In the genomic region with DNA sequence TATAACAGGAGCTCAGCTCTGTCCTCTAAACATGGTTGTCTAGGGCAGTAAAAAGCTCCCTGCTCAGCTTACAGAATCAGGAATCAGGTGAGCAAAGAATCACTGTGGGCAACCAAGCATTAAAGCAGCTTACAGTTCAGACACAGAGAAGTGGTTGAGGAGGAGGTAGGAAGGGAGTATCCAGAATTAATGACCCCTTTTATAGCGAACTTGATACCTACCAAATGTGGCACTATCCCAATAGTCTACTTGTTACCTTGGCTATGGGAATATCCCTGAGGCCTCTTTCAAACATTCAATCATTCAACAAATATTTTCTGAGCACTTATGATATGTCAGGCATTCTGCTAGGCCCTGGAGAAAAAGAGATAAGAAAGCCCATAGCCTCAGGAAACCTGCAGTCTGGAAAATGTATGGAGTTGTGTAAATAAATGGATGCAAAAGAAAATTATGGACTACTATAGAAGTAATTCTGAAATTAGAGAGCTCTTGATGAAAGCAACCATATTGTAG, we compare ENCODE assay signal across 16 cellular contexts.
DNase-seq lines count a peak whose midpoint lies in the region; ATAC-seq and TF ChIP-seq lines count a peak whose summit lies in the region.
"Had no signal": no experiment of that assay in that cellular context is flagged by ENCODE, and none has a peak within 500 bp of the region (broad histone marks: within the 10 kb centered on the region; RNA-seq: fewer than 3 reads in every experiment).

No MANE protein-coding gene starts in this region.

- H3K27me3 Mint-ChIP-seq in mesothelial cell of epicardium (ENCODE audit: low read depth): no peaks in the 10 kb centered on the region
- H3K27me3 Mint-ChIP-seq in naive thymus-derived CD4-positive, alpha-beta T cell: peaks cover 0 to 4% (median 0%) of the 10 kb centered on the region in 5 donors

- no peak overlapping the region for H3K4me3 Mint-ChIP-seq in mesothelial cell of epicardium
- H3K4me3 Mint-ChIP-seq in naive thymus-derived CD4-positive, alpha-beta T cell: no peak overlapping the region
- H3K4me3 Mint-ChIP-seq: IgD-negative memory B cell, T-cell had no signal

- TF ChIP-seq CTCF in mesothelial cell of epicardium (IDR thresholded peaks at IDR 0.05; ENCODE audit: unreplicated experiment): no peak

- no peaks in the 10 kb centered on the region for H3K27me3 ChIP-seq in naive thymus-derived CD4-positive, alpha-beta T cell (ENCODE audit: control insufficient read depth in 2 of 2, insufficient read depth in 2 of 2, low read length in 2 of 2)
- H3K27me3 ChIP-seq: adrenal gland had no signal

- no peak overlapping the region for H3K27ac ChIP-seq in naive thymus-derived CD4-positive, alpha-beta T cell (ENCODE audit: low read depth, low read length)
- H3K27ac ChIP-seq: adrenal gland had no signal

- no peak overlapping the region for H3K4me3 ChIP-seq in naive thymus-derived CD4-positive, alpha-beta T cell (ENCODE audit: low read length)
- H3K4me3 ChIP-seq: adrenal gland had no signal

- H3K9me3 Mint-ChIP-seq in mesothelial cell of epicardium: no peaks in the 10 kb centered on the region
- H3K9me3 Mint-ChIP-seq in naive thymus-derived CD4-positive, alpha-beta T cell: no peaks in the 10 kb centered on the region
- H3K9me3 Mint-ChIP-seq: activated T-helper 2 cell treated with anti-CD3 and anti-CD28 coated beads, Interferon-gamma antibody, Interleukin-2, Interleukin-4, amounts not matched to agents 10 μg/mL and 5 μg/mL and 100 μg/mL, durations not matched to agents 14 hours and 24 hours and 36 hours; IgD-negative memory B cell; T-cell had no signal

- H3K36me3 Mint-ChIP-seq in mesothelial cell of epicardium: no peaks in the 10 kb centered on the region
- no peaks in the 10 kb centered on the region for H3K36me3 Mint-ChIP-seq in naive thymus-derived CD4-positive, alpha-beta T cell
- H3K36me3 Mint-ChIP-seq: IgD-negative memory B cell, T-cell had no signal

- H3K9me3 ChIP-seq in naive thymus-derived CD4-positive, alpha-beta T cell (ENCODE audit: control insufficient read depth in 2 of 3, low read length in 3 of 3): no peaks in the 10 kb centered on the region
- H3K9me3 ChIP-seq: adrenal gland had no signal

- no peak for ATAC-seq in naive thymus-derived CD4-positive, alpha-beta T cell
- no peak for ATAC-seq in GM19395 (IDR thresholded peaks at IDR 0.05; ENCODE audit: unreplicated experiment)
- ATAC-seq: T-cell had no signal

- H3K4me1 ChIP-seq in naive thymus-derived CD4-positive, alpha-beta T cell (ENCODE audit: control insufficient read depth in 2 of 2, insufficient read depth in 2 of 2, low read length in 2 of 2): no peaks in the 10 kb centered on the region

- no peaks in the 10 kb centered on the region for H3K36me3 ChIP-seq in naive thymus-derived CD4-positive, alpha-beta T cell (ENCODE audit: control insufficient read depth in 2 of 3, insufficient read depth in 3 of 3, low read length in 3 of 3)
- H3K36me3 ChIP-seq: adrenal gland had no signal

- POLR2A ChIA-PET in naive thymus-derived CD4-positive, alpha-beta T cell (lab: Charles Lee): no interaction called here

- intact Hi-C loops in naive thymus-derived CD4-positive, alpha-beta T cell (cut with micrococcal nuclease): no loop called here

- peaks cover 33% of the 10 kb centered on the region for H3K4me1 Mint-ChIP-seq in mesothelial cell of epicardium
- peaks cover 0 to 5% (median 4%) of the 10 kb centered on the region in 7 donors for H3K4me1 Mint-ChIP-seq in naive thymus-derived CD4-positive, alpha-beta T cell

- DNase-seq in DMS153 treated with DMSO at 0.1 percent for 48 hours (lab: John Stamatoyannopoulos, UW; ENCODE audit: unreplicated experiment) (peak; percentile 43), NCI-H187 treated with DMSO at 0.1 percent for 48 hours (lab: John Stamatoyannopoulos, UW) (peak; percentile 96), NCI-H526 (lab: John Stamatoyannopoulos, UW) (peak; percentile 78 to 82), mesothelial cell of epicardium (ENCODE audit: low spot score in 2 of 2, unreplicated experiment in 2 of 2) (no peak), ecto neural progenitor cell (ENCODE audit: low spot score) (no peak), activated gamma-delta T cell treated with Interleukin-2 at 50 U/mL for 16 hours (no peak)
- no peak for DNase-seq in naive thymus-derived CD4-positive, alpha-beta T cell
- DNase-seq: AML-193; caudate nucleus; effector CD8-positive, alpha-beta T cell; stimulated activated CD4-positive, alpha-beta T cell treated with anti-CD3 and anti-CD28 coated beads, Interleukin-4, amount 100 ng/mL, for 1 hour; T-cell had no signal

- CTCF ChIA-PET in naive thymus-derived CD4-positive, alpha-beta T cell (lab: Charles Lee): no interaction called here

- peak overlapping the region; percentile 91 for H3K27ac Mint-ChIP-seq in mesothelial cell of epicardium
- no peak overlapping the region for H3K27ac Mint-ChIP-seq in naive thymus-derived CD4-positive, alpha-beta T cell
- H3K27ac Mint-ChIP-seq: activated T-helper 2 cell treated with anti-CD3 and anti-CD28 coated beads, Interferon-gamma antibody, Interleukin-2, Interleukin-4, amounts not matched to agents 10 μg/mL and 5 μg/mL and 100 μg/mL, durations not matched to agents 14 hours and 24 hours and 36 hours; IgD-negative memory B cell; T-cell had no signal

Comparison
In these comparisons a context has a peak if more than half of its experiments do, and no peak if none do; other contexts are left out.
1. DNase-seq: peak in DMS153 treated with DMSO at 0.1 percent for 48 hours (single experiment), NCI-H187 treated with DMSO at 0.1 percent for 48 hours (single experiment) and NCI-H526 (2 of 2); none in mesothelial cell of epicardium (0 of 2), naive thymus-derived CD4-positive, alpha-beta T cell (0 of 9), ecto neural progenitor cell (single experiment) and activated gamma-delta T cell treated with Interleukin-2 at 50 U/mL for 16 hours (single experiment).